In the genomic region with DNA sequence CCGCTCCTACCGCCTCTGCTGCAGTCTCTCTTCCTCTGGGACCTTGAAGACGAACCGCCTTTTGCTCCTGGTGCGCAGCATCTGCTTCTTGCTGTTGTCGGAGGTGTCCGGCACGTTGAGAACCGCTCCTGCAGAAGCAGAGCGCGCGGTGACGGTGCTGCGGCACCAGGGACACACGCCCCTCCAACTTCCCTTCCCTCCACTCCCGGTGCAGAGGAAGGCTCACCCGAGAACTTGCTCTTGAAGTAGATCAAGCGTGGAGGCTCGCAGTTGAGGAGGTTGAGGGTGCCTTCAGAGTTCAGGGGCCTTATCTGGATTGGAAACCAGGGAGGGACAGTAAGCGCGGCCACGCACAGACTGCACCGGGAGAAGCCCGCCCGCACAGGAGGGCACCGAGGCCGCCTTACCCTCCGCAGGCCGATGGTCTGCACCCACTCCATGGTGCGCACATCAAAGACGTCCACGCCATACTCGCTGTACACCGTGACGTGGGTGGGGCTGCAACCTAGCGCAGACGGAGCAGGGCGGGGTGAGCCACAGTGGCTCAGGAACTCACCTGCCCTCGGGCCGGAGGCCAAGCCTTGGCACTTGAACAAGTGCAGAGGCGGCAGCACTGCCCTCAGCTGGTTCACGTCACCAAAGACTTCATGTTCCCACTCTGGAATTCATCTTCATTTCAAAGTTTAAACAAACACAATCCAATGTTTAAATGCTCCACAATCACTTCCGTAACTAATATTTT, we compare ENCODE assay signal across 26 cellular contexts. TPM values are rescaled to one million over a fixed set of nuclear protein-coding genes. Genes with fewer than 3 reads are reported as not detected.
DNase-seq lines count a peak whose midpoint lies in the region; ATAC-seq and TF ChIP-seq lines count a peak whose summit lies in the region.
"Had no signal": no experiment of that assay in that cellular context is flagged by ENCODE, and none has a peak within 500 bp of the region (broad histone marks: within the 10 kb centered on the region; RNA-seq: fewer than 3 reads in every experiment).

No MANE protein-coding gene starts in this region.

- 74 to 80% (median 78%) methylated on average over 38 to 43 of the region's 43 CpGs for WGBS in stomach, 5 donors

- H2AFZ ChIP-seq in Karpas-422 (ENCODE audit: low read length) = no peak overlapping the region

- H3K9me3 ChIP-seq in Karpas-422 (ENCODE audit: low read length) = no peaks in the 10 kb centered on the region
- H3K9me3 ChIP-seq in left lung = no peaks in the 10 kb centered on the region
- H3K9me3 ChIP-seq in stomach = no peaks in the 10 kb centered on the region
- H3K9me3 ChIP-seq: BE2C, thoracic aorta had no signal

- intact Hi-C loops in left lung (cut with DNase I) = no loop called here
- intact Hi-C loops in stomach (cut with DNase I; ENCODE audit: low total_unique reads) = no loop called here

- H3K4me3 ChIP-seq in Karpas-422 (ENCODE audit: low read length) = no peak overlapping the region
- H3K4me3 ChIP-seq in left lung = no peak overlapping the region
- no peak overlapping the region for H3K4me3 ChIP-seq in stomach
- H3K4me3 ChIP-seq: thoracic aorta had no signal

- H3K27me3 ChIP-seq in Karpas-422 (ENCODE audit: low read length) (no peaks in the 10 kb centered on the region), left lung (no peaks in the 10 kb centered on the region), stomach (no peaks in the 10 kb centered on the region)
- H3K27me3 ChIP-seq: BE2C had no signal

- H3K27ac ChIP-seq in Karpas-422 (ENCODE audit: low read length) (no peak overlapping the region), VCaP (0 out of 2 replicates have a peak overlapping the region, but pooled peaks have one; percentile 13), left lung (no peak overlapping the region), stomach (peak overlapping the region in 1 of 5 donors; percentile 15)
- H3K27ac ChIP-seq: thoracic aorta had no signal

- no peaks in the 10 kb centered on the region for H3K79me2 ChIP-seq in Karpas-422 (ENCODE audit: low read length)

- peak; percentile 88 for ATAC-seq in left lung
- ATAC-seq in GM21360 (IDR thresholded peaks at IDR 0.05; ENCODE audit: unreplicated experiment) = no peak
- ATAC-seq: T-helper 17 cell had no signal

- TF ChIP-seq EP300 in stomach (IDR thresholded peaks at IDR 0.05) = no peak

- no peak for TF ChIP-seq POLR2A in stomach (IDR thresholded peaks at IDR 0.05)

- DNase-seq in Karpas-422 (no peak), left lung (peak; percentile 85 to 92), stomach (peak; percentile 89), epidermal melanocyte (ENCODE audit: insufficient read length, low spot score) (no peak), NCI-H446 treated with DMSO at 0.1 percent for 48 hours (lab: John Stamatoyannopoulos, UW) (no peak)
- DNase-seq: activated CD4-positive, alpha-beta T cell treated with anti-CD3 and anti-CD28 coated beads for 4 hours; activated gamma-delta T cell; activated naive CD8-positive, alpha-beta T cell treated with anti-CD3 and anti-CD28 coated beads, Interleukin-2, amount 10 ng/mL, durations not matched to agents 7 days and 5 days; activated T-cell treated with anti-CD3 and anti-CD28 coated beads, Interleukin-2, amount 50 U/mL, for 1 hour; BE2C; central memory CD4-positive, alpha-beta T cell; DMS53; glutamatergic neuron; GOT3; HFFc6; islet precursor cell; mesenchymal stem cell; NCI-H1694 treated with DMSO at 0.1 percent for 48 hours; NCI-H526; stimulated activated naive CD4-positive, alpha-beta T cell treated with Interleukin-2 at 50 U/mL for 16 hours; T-helper 17 cell had no signal

- H4K20me1 ChIP-seq in Karpas-422 (ENCODE audit: insufficient read depth, low read depth, low read length) = no peaks in the 10 kb centered on the region

- H3K36me3 ChIP-seq in Karpas-422 (ENCODE audit: insufficient read depth, low read length) (no peaks in the 10 kb centered on the region), left lung (peaks cover 0 to 85% of the 10 kb centered on the region in 2 donors), stomach (peaks cover 68 to 94% (median 88%) of the 10 kb centered on the region in 4 donors)

- H3K4me2 ChIP-seq in Karpas-422 (ENCODE audit: low read depth, low read length, poor library complexity, severe bottlenecking) = peak overlapping the region; percentile 46

- H3K4me1 ChIP-seq in Karpas-422 (ENCODE audit: low read length) (peaks cover 43% of the 10 kb centered on the region), left lung (no peaks in the 10 kb centered on the region), stomach (peaks cover 7 to 22% (median 14%) of the 10 kb centered on the region in 4 donors)

- no peaks in the 10 kb centered on the region for H3K9me2 ChIP-seq in Karpas-422 (replicated peaks; ENCODE audit: insufficient read depth, low read length)

- H3K9ac ChIP-seq in Karpas-422 (ENCODE audit: low read length) = peak overlapping the region; percentile 57; the same call in 1 of the 2 replicates

- TF ChIP-seq CTCF in VCaP (conservative IDR thresholded peaks at IDR 0.05) (no peak), left lung (IDR thresholded peaks at IDR 0.05) (no peak), stomach (IDR thresholded peaks at IDR 0.05) (no peak)

RNA-seq across cellular contexts. Expression of a gene that starts 17.5 kb away (rescaled TPM):
- total RNA-seq in Karpas-422 (2014; rRNA removed; shearing (Covaris generic); ENCODE audit: low replicate concordance) = 7.7 and 16.7 TPM in 2 replicates
- total RNA-seq in left lung (10 to 100 TPM; 16.9 to 23.2 TPM), stomach (100 to 1,000 TPM in 2 of 5 donors, 10 to 100 TPM in 1, 1 to 10 TPM in 2; 1.3 to 781 (median 21.7) TPM)
- polyA plus RNA-seq in stomach = 10 to 100 TPM in 2 of 3 donors, 1 to 10 TPM in 1; 3.2 to 14.7 (median 12.8) TPM
- total RNA-seq: G401, HFFc6, SK-MEL-5 had no signal

Comparison
In these comparisons a context has a peak if more than half of its experiments do, and no peak if none do; other contexts are left out.
1. DNase-seq: peak in left lung (2 of 2) and stomach (single experiment); none in Karpas-422 (single experiment), epidermal melanocyte (single experiment) and NCI-H446 treated with DMSO at 0.1 percent for 48 hours (single experiment).